In genomic region chr5:84059672-84060071, GRCh38 we compare ENCODE assay signal across 28 cellular contexts.
DNase-seq lines count a peak whose midpoint lies in the region; ATAC-seq, FAIRE-seq and TF ChIP-seq lines count a peak whose summit lies in the region.
"Had no signal": no experiment of that assay in that cellular context is flagged by ENCODE, and none has a peak within 500 bp of the region (broad histone marks: within the 10 kb centered on the region; RNA-seq: fewer than 3 reads in every experiment).

No MANE protein-coding gene starts in this region.

- H4K20me1 ChIP-seq in osteoblast (ENCODE audit: insufficient read depth, low read length): no peaks in the 10 kb centered on the region
- H4K20me1 ChIP-seq: BLaER1 had no signal

- H3K79me2 ChIP-seq in osteoblast (ENCODE audit: insufficient read depth, low read length): no peaks in the 10 kb centered on the region

- H3K4me3 ChIP-seq in RWPE2 (ENCODE audit: severe bottlenecking) (no peak overlapping the region), osteoblast (ENCODE audit: insufficient read depth, low read length) (no peak overlapping the region)
- H3K4me3 ChIP-seq: BLaER1, GM12878, K562 had no signal

- FAIRE-seq in islet of Langerhans (lab: Jason Lieb, UNC) (peak; percentile 97), HTR-8/SVneo (lab: Jason Lieb, UNC) (no peak)
- FAIRE-seq: A204.1, GM12878, K562 had no signal

- H2AFZ ChIP-seq in osteoblast (ENCODE audit: low read length): no peak overlapping the region

- DNase-seq in Caki2 (ENCODE audit: low read depth) (peak; percentile 8), HPDE6-E6E7 (ENCODE audit: extremely low spot score) (peak; percentile 36), RWPE2 (ENCODE audit: low spot score) (no peak), HTR-8/SVneo (ENCODE audit: insufficient read length, low spot score) (no peak), NCI-H526 (lab: John Stamatoyannopoulos, UW) (no peak), osteoblast (ENCODE audit: insufficient read length, low spot score, missing footprints) (no peak)
- DNase-seq: CD4-positive, CD25-positive, alpha-beta regulatory T cell; DMS79; EL; GDM1; Kasumi-1; MM.1S; NCI-H1048; NCI-H1417; NCI-H1694; NCI-H2029 treated with DMSO at 0.1 percent for 48 hours; NCI-H2171; NCI-H226; NCI-H510A; NCI-H748 treated with DMSO at 0.1 percent for 48 hours; SHP77; T-cell had no signal

- TF ChIP-seq CTCF in RWPE2 (IDR thresholded peaks at IDR 0.05; ENCODE audit: poor library complexity, severe bottlenecking) (no peak), osteoblast (IDR thresholded peaks at IDR 0.05; ENCODE audit: extremely low read depth, low read depth, low read length) (no peak)

- H3K36me3 ChIP-seq in RWPE2 (ENCODE audit: low read depth) (no peaks in the 10 kb centered on the region), osteoblast (ENCODE audit: insufficient read depth, low read length) (peaks cover 30% of the 10 kb centered on the region)
- H3K36me3 ChIP-seq: BLaER1 had no signal

- H3K27ac ChIP-seq in RWPE2 (ENCODE audit: poor library complexity, severe bottlenecking): no peak overlapping the region
- no peak overlapping the region for H3K27ac ChIP-seq in osteoblast (ENCODE audit: low read depth, low read length)
- H3K27ac ChIP-seq: BLaER1 had no signal

- H3K27me3 ChIP-seq in RWPE2 (ENCODE audit: insufficient read depth, poor library complexity, severe bottlenecking): peaks cover 26% of the 10 kb centered on the region
- H3K27me3 ChIP-seq in osteoblast (ENCODE audit: insufficient read depth, low read length): no peaks in the 10 kb centered on the region
- H3K27me3 ChIP-seq: BLaER1 had no signal

- in situ Hi-C loops in Caki2 (cut with HindIII; ENCODE audit: low pct_unique_long_range_greater_than_20kb, low sequenced_read_pairs): no loop called here

- no peaks in the 10 kb centered on the region for H3K9me3 ChIP-seq in RWPE2 (ENCODE audit: severe bottlenecking)
- H3K9me3 ChIP-seq in osteoblast (ENCODE audit: low read depth, low read length): no peaks in the 10 kb centered on the region
- H3K9me3 ChIP-seq: BLaER1 had no signal

- H3K4me2 ChIP-seq in osteoblast (ENCODE audit: insufficient read depth, low read length): no peak overlapping the region
- H3K4me2 ChIP-seq: BLaER1 had no signal

- no peaks in the 10 kb centered on the region for H3K4me1 ChIP-seq in RWPE2 (ENCODE audit: insufficient read depth, poor library complexity, severe bottlenecking)
- H3K4me1 ChIP-seq in osteoblast (ENCODE audit: insufficient read depth, low read length): peaks cover 12% of the 10 kb centered on the region
- H3K4me1 ChIP-seq: BLaER1 had no signal

- ATAC-seq in RWPE2 (ENCODE audit: low read depth) (peak; percentile 61; the same call in 2 of the 3 replicates), HG03521 (IDR thresholded peaks at IDR 0.05; ENCODE audit: unreplicated experiment) (no peak)
- ATAC-seq: GM12878, K562, T-cell had no signal

Comparison
In these comparisons a context has a peak if more than half of its experiments do, and no peak if none do; other contexts are left out.
1. DNase-seq: peak in Caki2 (single experiment) and HPDE6-E6E7 (single experiment); none in RWPE2 (single experiment), HTR-8/SVneo (single experiment), NCI-H526 (0 of 2) and osteoblast (single experiment).